In genomic region chrX:21412883-21413282, GRCh38 we compare ENCODE assay signal across 22 cellular contexts. TPM values are rescaled to one million over a fixed set of nuclear protein-coding genes. Genes with fewer than 3 reads are reported as not detected.
DNase-seq lines count a peak whose midpoint lies in the region; ATAC-seq and TF ChIP-seq lines count a peak whose summit lies in the region.
"Had no signal": no experiment of that assay in that cellular context is flagged by ENCODE, and none has a peak within 500 bp of the region (broad histone marks: within the 10 kb centered on the region; RNA-seq: fewer than 3 reads in every experiment).

No MANE protein-coding gene starts in this region.

- no peak overlapping the region for H3K9ac ChIP-seq in trophoblast cell (ENCODE audit: low read length)

- no peak overlapping the region for H3K4ac ChIP-seq in trophoblast cell (ENCODE audit: low read depth, low read length)

- no peaks in the 10 kb centered on the region for H3K27me3 ChIP-seq in trophoblast cell (ENCODE audit: insufficient read depth, low read length)
- H3K27me3 ChIP-seq: gastrocnemius medialis, MG63, upper lobe of right lung had no signal

- no peaks in the 10 kb centered on the region for H3K79me2 ChIP-seq in trophoblast cell (ENCODE audit: control insufficient read depth, insufficient read depth, low read length, poor library complexity)

- H3K27ac ChIP-seq in trophoblast cell (ENCODE audit: low read depth, low read length) = no peak overlapping the region
- H3K27ac ChIP-seq: gastrocnemius medialis, HL-60, prostate gland, upper lobe of right lung had no signal

- no peak overlapping the region for H2AK5ac ChIP-seq in trophoblast cell (ENCODE audit: low read length)

- H4K91ac ChIP-seq in trophoblast cell (ENCODE audit: low read depth, low read length) = no peak overlapping the region

- H3K18ac ChIP-seq in trophoblast cell (ENCODE audit: low read length) = no peak overlapping the region

- H4K12ac ChIP-seq in trophoblast cell (ENCODE audit: low read depth, low read length) = no peak overlapping the region

- no peak overlapping the region for H3K23ac ChIP-seq in trophoblast cell (ENCODE audit: low read length)

- no peaks in the 10 kb centered on the region for H3K9me3 ChIP-seq in trophoblast cell (ENCODE audit: insufficient read depth, low read depth, low read length)
- H3K9me3 ChIP-seq: gastrocnemius medialis, MG63, prostate gland, upper lobe of right lung had no signal

- no peak overlapping the region for H3K4me2 ChIP-seq in trophoblast cell (ENCODE audit: low read length)

- TF ChIP-seq CTCF in epithelial cell of esophagus (IDR thresholded peaks at IDR 0.05; ENCODE audit: insufficient read depth, low read depth, low read length, missing control alignments) (no peak), GM13976 (IDR thresholded peaks at IDR 0.05; ENCODE audit: borderline replicate concordance, control extremely low read depth, extremely low read depth, insufficient read depth, missing control alignments) (no peak)

- no peaks in the 10 kb centered on the region for H3K4me1 ChIP-seq in trophoblast cell (ENCODE audit: control insufficient read depth in 1 of 2, insufficient read depth in 2 of 2, low read length in 2 of 2)
- H3K4me1 ChIP-seq: gastrocnemius medialis, prostate gland, upper lobe of right lung had no signal

- H2BK5ac ChIP-seq in trophoblast cell (ENCODE audit: low read depth, low read length, poor library complexity) = no peak overlapping the region

- DNase-seq in EL (peak; percentile 21), NCI-H460 (ENCODE audit: extremely low read depth, low read depth) (peak; percentile 77), epithelial cell of esophagus (ENCODE audit: low read depth) (peak; percentile 62), trophoblast cell (peak; percentile 46 to 80), SHP77 treated with DMSO at 0.1 percent for 48 hours (lab: John Stamatoyannopoulos, UW) (no peak), GM13976 (ENCODE audit: low spot score) (no peak)
- DNase-seq: activated CD4-positive, alpha-beta T cell treated with anti-CD3 and anti-CD28 coated beads, Interleukin-2, amount 50 U/mL, for 4 hours; activated CD8-positive, alpha-beta memory T cell treated with anti-CD3 and anti-CD28 coated beads, Interleukin-2, amount 50 U/mL, for 4 hours; activated naive CD8-positive, alpha-beta T cell treated with anti-CD3 and anti-CD28 coated beads, Interleukin-2, amount 10 ng/mL, durations not matched to agents 7 days and 5 days; CD4-positive, alpha-beta memory T cell; gastrocnemius medialis; GOT3; MG63; NCI-H1436; NCI-H2107; NCI-H510A; upper lobe of right lung had no signal

- no peaks in the 10 kb centered on the region for H3K79me1 ChIP-seq in trophoblast cell (ENCODE audit: low read length)

- H2BK120ac ChIP-seq in trophoblast cell (ENCODE audit: insufficient read depth, low read length, poor library complexity) = no peak overlapping the region

- no CpG with 5 or more reads among the region's 3 CpGs for WGBS in trophoblast cell (ENCODE audit: extremely low coverage, insufficient coverage, insufficient read length)

- in situ Hi-C loops in GM13976 (cut with MboI; ENCODE audit: low sequenced_read_pairs, unreplicated experiment) = no loop called here

- no peak overlapping the region for H2AFZ ChIP-seq in trophoblast cell (ENCODE audit: insufficient read depth, low read length, poor library complexity)

- ATAC-seq in GM21390 (IDR thresholded peaks at IDR 0.05; ENCODE audit: unreplicated experiment) = no peak
- ATAC-seq: gastrocnemius medialis, upper lobe of right lung, WTC11 had no signal

- H3K4me3 ChIP-seq in epithelial cell of esophagus (ENCODE audit: low read length) = no peak overlapping the region
- H3K4me3 ChIP-seq in trophoblast cell (ENCODE audit: low read depth, low read length) = no peak overlapping the region
- H3K4me3 ChIP-seq: gastrocnemius medialis, MG63, prostate gland, upper lobe of right lung had no signal

- H3K36me3 ChIP-seq in trophoblast cell (ENCODE audit: control insufficient read depth in 1 of 2, insufficient read depth in 2 of 2, low read length in 2 of 2) = no peaks in the 10 kb centered on the region
- H3K36me3 ChIP-seq: gastrocnemius medialis, MG63, prostate gland, upper lobe of right lung had no signal

- no peak overlapping the region for H3K14ac ChIP-seq in trophoblast cell (ENCODE audit: low read length)

- H4K8ac ChIP-seq in trophoblast cell (ENCODE audit: low read depth, low read length) = no peak overlapping the region

- H2BK12ac ChIP-seq in trophoblast cell (ENCODE audit: low read length) = no peak overlapping the region

RNA-seq across cellular contexts. Expression of gene CNKSR2, which starts 38.7 kb away (rescaled TPM):
- total RNA-seq in NCI-H460 (2014; rRNA removed; shearing (Covaris generic)) = 13.0 and 14.9 TPM in 2 replicates
- polyA plus RNA-seq in NCI-H460 (2014; cell fraction: nucleus; rRNA removed) = 7.0 and 12.2 TPM in 2 replicates
- 1.6 and 1.7 TPM in 2 replicates for polyA plus RNA-seq in trophoblast cell (2013)
- total RNA-seq: lung microvascular endothelial cell had no signal

Comparison
In these comparisons a context has a peak if more than half of its experiments do, and no peak if none do; other contexts are left out.
1. DNase-seq: peak in EL (single experiment), NCI-H460 (single experiment), epithelial cell of esophagus (single experiment) and trophoblast cell (2 of 2); none in SHP77 treated with DMSO at 0.1 percent for 48 hours (single experiment) and GM13976 (single experiment).